ENCODE assay signal across 11 cellular contexts in the genomic region with DNA sequence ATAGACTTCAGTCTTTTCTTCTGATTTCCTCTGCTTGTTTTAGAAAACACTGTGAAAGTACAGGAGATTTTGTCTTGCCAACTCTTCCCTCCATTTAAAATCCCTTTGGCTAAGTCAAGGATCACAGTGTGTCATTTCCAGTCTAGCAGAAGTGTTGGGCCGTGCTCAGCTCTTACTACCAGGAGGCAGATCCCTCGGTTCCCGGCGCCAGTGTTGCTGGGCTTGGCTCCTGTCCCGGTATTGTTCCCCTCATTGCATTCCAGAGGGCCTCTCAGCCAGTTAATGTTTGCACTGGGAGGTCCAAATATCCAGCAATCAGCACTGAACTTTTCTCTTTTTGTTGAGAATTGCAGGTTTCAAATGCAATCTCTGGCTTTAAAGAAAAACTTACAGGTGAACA.
DNase-seq lines count a peak whose midpoint lies in the region; ATAC-seq and TF ChIP-seq lines count a peak whose summit lies in the region.
"Had no signal": no experiment of that assay in that cellular context is flagged by ENCODE, and none has a peak within 500 bp of the region (broad histone marks: within the 10 kb centered on the region; RNA-seq: fewer than 3 reads in every experiment).

No MANE protein-coding gene starts in this region.

- no peak for TF ChIP-seq CTCF in prostate gland (IDR thresholded peaks at IDR 0.05)

- H3K27me3 ChIP-seq in prostate gland (replicated peaks; ENCODE audit: insufficient read depth) = no peaks in the 10 kb centered on the region
- H3K27me3 ChIP-seq: SJSA1 had no signal

- peak overlapping the region; percentile 53 to 66 for H3K27ac ChIP-seq in prostate gland
- H3K27ac ChIP-seq: SJSA1 had no signal

- no peak for ATAC-seq in GM18502 (IDR thresholded peaks at IDR 0.05; ENCODE audit: poor library complexity, unreplicated experiment)

- H3K9me3 ChIP-seq in prostate gland = no peaks in the 10 kb centered on the region

- intact Hi-C loops in prostate gland (cut with DNase I) = no loop called here

- TF ChIP-seq POLR2A in prostate gland (IDR thresholded peaks at IDR 0.05) = no peak

- WGBS in prostate gland = 0% methylated on average over 5 of the region's 5 CpGs

- peak; percentile 90 for DNase-seq in DMS79 treated with DMSO at 0.1 percent for 48 hours (lab: John Stamatoyannopoulos, UW)
- peak in 52 of 56 donors; percentile 4 to 80 (median 58) for DNase-seq in amygdala (lab: John Stamatoyannopoulos, UW)
- peak in 45 of 51 donors; percentile 10 to 90 (median 57) for DNase-seq in hypothalamus (lab: John Stamatoyannopoulos, UW)
- DNase-seq in prostate gland (ENCODE audit: low spot score) = peak; percentile 91
- no peak for DNase-seq in GM19240 (ENCODE audit: insufficient read length, low spot score)
- no peak for DNase-seq in D341Med (ENCODE audit: low spot score)
- no peak for DNase-seq in OCI-M1 (lab: John Stamatoyannopoulos, UW)
- DNase-seq: activated T-cell treated with anti-CD3 and anti-CD28 coated beads, Interleukin-2, amount 50 U/mL, for 48 hours; CD4-positive, CD25-positive, alpha-beta regulatory T cell had no signal

- no peak overlapping the region for H3K4me3 ChIP-seq in prostate gland
- H3K4me3 ChIP-seq: SJSA1 had no signal

- peaks cover 17% of the 10 kb centered on the region for H3K4me1 ChIP-seq in prostate gland (replicated peaks)
- H3K4me1 ChIP-seq: SJSA1 had no signal

- H3K36me3 ChIP-seq in prostate gland = no peaks in the 10 kb centered on the region
- H3K36me3 ChIP-seq: SJSA1 had no signal

Comparison
In these comparisons a context has a peak if more than half of its experiments do, and no peak if none do; other contexts are left out.
1. DNase-seq: peak in DMS79 treated with DMSO at 0.1 percent for 48 hours (single experiment), amygdala (52 of 56), hypothalamus (45 of 51) and prostate gland (single experiment); none in GM19240 (single experiment), D341Med (single experiment) and OCI-M1 (single experiment).